Comparison of ENCODE assay signal across 22 cellular contexts in the genomic region with DNA sequence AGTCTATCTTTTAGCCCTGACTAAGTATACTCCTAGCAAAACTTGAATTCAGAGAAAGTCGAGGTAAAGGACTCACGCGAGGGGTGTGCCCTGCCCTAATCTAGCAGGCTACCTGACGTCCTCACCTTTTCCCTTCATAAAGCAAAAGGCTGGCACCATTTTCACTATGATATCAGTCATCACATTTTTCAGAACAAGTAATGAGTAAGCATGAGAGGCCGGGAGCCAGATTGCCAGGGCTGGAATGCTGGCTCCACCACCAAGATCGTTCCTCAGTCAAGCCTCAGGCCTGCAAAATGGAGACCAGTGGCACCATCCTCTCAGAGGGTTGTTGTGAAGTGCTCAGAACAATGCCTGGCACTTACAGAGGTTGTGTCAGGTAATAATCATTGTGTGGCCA. TPM values are rescaled to one million over a fixed set of nuclear protein-coding genes. Genes with fewer than 3 reads are reported as not detected.
DNase-seq lines count a peak whose midpoint lies in the region; ATAC-seq and TF ChIP-seq lines count a peak whose summit lies in the region.
"Had no signal": no experiment of that assay in that cellular context is flagged by ENCODE, and none has a peak within 500 bp of the region (broad histone marks: within the 10 kb centered on the region; RNA-seq: fewer than 3 reads in every experiment).

No MANE protein-coding gene starts in this region.

- CTCF ChIA-PET in activated CD4-positive, alpha-beta T cell treated with anti-CD3 and anti-CD28 coated beads, Interleukin-2, amount 10 ng/mL, durations not matched to agents 7 days and 5 days (lab: Charles Lee): no interaction called here

- H3K4me1 Mint-ChIP-seq in activated CD4-positive, alpha-beta T cell treated with anti-CD3 and anti-CD28 coated beads, Interleukin-2, amount 10 ng/mL, durations not matched to agents 7 days and 5 days: no peaks in the 10 kb centered on the region
- H3K4me1 Mint-ChIP-seq: B cell had no signal

- TF ChIP-seq CTCF in fibroblast of the aortic adventitia (IDR thresholded peaks at IDR 0.05; ENCODE audit: insufficient read depth, low read length): no peak

- H3K4me3 Mint-ChIP-seq in activated CD4-positive, alpha-beta T cell treated with anti-CD3 and anti-CD28 coated beads, Interleukin-2, amount 10 ng/mL, durations not matched to agents 7 days and 5 days: no peak overlapping the region
- H3K4me3 Mint-ChIP-seq: B cell; dendritic cell treated with granulocyte-macrophage colony-stimulating factor and Interleukin-4, amounts not matched to agents 40 ng/mL and 50 ng/mL, for 4 days; H9; nephron progenitor cell; stimulated activated naive B cell treated with anti-CD40 and anti-IgM and Interleukin-4, amounts not matched to agents 10 μg/mL and 1 μg/mL and 100 μg/mL, for 72 hours had no signal

- DNase-seq in HS-27A (ENCODE audit: low read depth) (peak; percentile 31), amniotic epithelial cell (ENCODE audit: low read depth) (peak; percentile 13), fibroblast of the aortic adventitia (ENCODE audit: low read depth) (peak; percentile 61), stromal cell of bone marrow (ENCODE audit: low read depth) (peak; percentile 21), KG1 (lab: John Stamatoyannopoulos, UW) (no peak)
- no peak for DNase-seq in activated CD4-positive, alpha-beta T cell treated with anti-CD3 and anti-CD28 coated beads, Interleukin-2, amount 10 ng/mL, durations not matched to agents 7 days and 5 days
- DNase-seq: activated CD4-positive, alpha-beta T cell treated with anti-CD3 and anti-CD28 coated beads for 48 hours; activated CD8-positive, alpha-beta memory T cell treated with anti-CD3 and anti-CD28 coated beads, Interleukin-2, amount 50 U/mL, for 4 hours; DMS79 treated with DMSO at 0.1 percent for 48 hours; H9; KBM-7; left colon; NCI-H187 treated with DMSO at 0.1 percent for 48 hours; nephron progenitor cell; posterior cingulate gyrus; stimulated activated CD4-positive, alpha-beta T cell treated with anti-CD3 and anti-CD28 coated beads, Interleukin-2, amount 100 ng/mL, for 24 hours; stimulated activated naive B cell treated with anti-CD40 and anti-IgM and Interleukin-4, amounts not matched to agents 10 μg/mL and 1 μg/mL and 100 μg/mL, for 72 hours; tibial artery had no signal

- ATAC-seq in activated CD4-positive, CD25-positive, alpha-beta regulatory T cell treated with anti-CD3 and anti-CD28 coated beads, Interleukin-2, amount 50 U/mL, for 24 hours: no peak
- ATAC-seq: left colon; stimulated activated naive B cell treated with anti-CD40 and anti-IgM and Interleukin-4, amounts not matched to agents 10 μg/mL and 1 μg/mL and 100 μg/mL, for 72 hours had no signal

- H3K36me3 Mint-ChIP-seq in activated CD4-positive, alpha-beta T cell treated with anti-CD3 and anti-CD28 coated beads, Interleukin-2, amount 10 ng/mL, durations not matched to agents 7 days and 5 days (ENCODE audit: low read depth): no peaks in the 10 kb centered on the region
- H3K36me3 Mint-ChIP-seq: stimulated activated naive B cell treated with anti-CD40 and anti-IgM and Interleukin-4, amounts not matched to agents 10 μg/mL and 1 μg/mL and 100 μg/mL, for 72 hours had no signal

- no peaks in the 10 kb centered on the region for H3K9me3 Mint-ChIP-seq in activated CD4-positive, alpha-beta T cell treated with anti-CD3 and anti-CD28 coated beads, Interleukin-2, amount 10 ng/mL, durations not matched to agents 7 days and 5 days
- H3K9me3 Mint-ChIP-seq: dendritic cell treated with granulocyte-macrophage colony-stimulating factor and Interleukin-4, amounts not matched to agents 40 ng/mL and 50 ng/mL, for 4 days; H9; nephron progenitor cell had no signal

- POLR2A ChIA-PET in activated CD4-positive, alpha-beta T cell treated with anti-CD3 and anti-CD28 coated beads, Interleukin-2, amount 10 ng/mL, durations not matched to agents 7 days and 5 days (lab: Charles Lee): no interaction called here

- H3K4me3 ChIP-seq in fibroblast of the aortic adventitia (ENCODE audit: low read depth, low read length): no peak overlapping the region
- H3K4me3 ChIP-seq: skin epidermis, tibial artery had no signal

- no peaks in the 10 kb centered on the region for H3K27me3 Mint-ChIP-seq in activated CD4-positive, alpha-beta T cell treated with anti-CD3 and anti-CD28 coated beads, Interleukin-2, amount 10 ng/mL, durations not matched to agents 7 days and 5 days
- H3K27me3 Mint-ChIP-seq: dendritic cell treated with granulocyte-macrophage colony-stimulating factor and Interleukin-4, amounts not matched to agents 40 ng/mL and 50 ng/mL, for 4 days had no signal

- H3K27ac Mint-ChIP-seq in activated CD4-positive, alpha-beta T cell treated with anti-CD3 and anti-CD28 coated beads, Interleukin-2, amount 10 ng/mL, durations not matched to agents 7 days and 5 days: no peak overlapping the region
- H3K27ac Mint-ChIP-seq: B cell; dendritic cell treated with granulocyte-macrophage colony-stimulating factor and Interleukin-4, amounts not matched to agents 40 ng/mL and 50 ng/mL, for 4 days; H9; nephron progenitor cell; stimulated activated naive B cell treated with anti-CD40 and anti-IgM and Interleukin-4, amounts not matched to agents 10 μg/mL and 1 μg/mL and 100 μg/mL, for 72 hours had no signal

RNA-seq across cellular contexts. Expression of a gene that starts 18.7 kb away (rescaled TPM):
- 1.7 and 4.4 TPM in 2 replicates for total RNA-seq in fibroblast of the aortic adventitia (ENCODE audit: low replicate concordance)
- not detected for total RNA-seq in activated CD4-positive, alpha-beta T cell treated with anti-CD3 and anti-CD28 coated beads, Interleukin-2, amount 10 ng/mL, durations not matched to agents 7 days and 5 days
- total RNA-seq: B cell had no signal

Comparison
In these comparisons a context has a peak if more than half of its experiments do, and no peak if none do; other contexts are left out.
1. DNase-seq: peak in HS-27A (single experiment), amniotic epithelial cell (single experiment), fibroblast of the aortic adventitia (single experiment) and stromal cell of bone marrow (single experiment); none in activated CD4-positive, alpha-beta T cell treated with anti-CD3 and anti-CD28 coated beads, Interleukin-2, amount 10 ng/mL, durations not matched to agents 7 days and 5 days (single experiment) and KG1 (single experiment).